Comparison of ENCODE assay signal across 8 cellular contexts in the genomic region with DNA sequence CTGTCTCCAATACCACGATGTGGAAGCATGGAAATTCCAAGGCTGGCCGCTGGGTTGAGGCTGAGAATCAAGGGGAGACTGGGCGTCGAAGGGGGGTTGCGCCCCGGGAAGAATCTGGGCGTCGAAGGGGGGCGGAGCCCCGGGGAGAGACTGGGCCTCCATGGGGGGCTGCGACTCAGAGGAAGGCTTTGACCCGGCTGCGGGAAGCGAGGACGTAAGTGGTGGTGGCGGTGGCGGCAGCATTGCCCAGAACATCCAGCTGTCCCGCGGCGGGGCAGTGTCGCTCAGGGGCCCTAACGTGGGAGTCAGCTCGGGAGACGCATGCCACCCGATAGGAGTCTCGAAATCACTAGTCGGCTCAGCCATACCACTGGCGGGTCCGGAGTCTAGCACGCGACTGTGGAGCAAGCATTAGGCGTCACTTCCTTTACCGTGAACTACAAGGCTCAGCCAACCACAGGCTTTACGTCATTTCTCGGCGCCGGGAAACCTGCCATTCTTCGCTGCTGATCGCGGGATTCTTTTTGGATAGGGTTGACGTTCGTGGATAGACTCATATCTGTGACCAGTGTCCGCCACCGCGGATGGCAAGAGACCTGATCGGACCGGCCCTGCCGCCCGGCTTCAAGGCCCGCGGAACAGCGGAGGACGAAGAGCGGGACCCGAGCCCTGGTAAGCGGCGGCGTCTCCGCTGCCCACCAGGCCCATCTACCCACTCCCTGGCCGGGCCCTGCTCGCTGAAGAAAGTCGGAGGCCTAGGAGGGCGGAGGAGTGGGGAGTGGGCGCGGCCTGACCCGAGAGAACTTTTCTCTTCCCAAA. TPM values are rescaled to one million over a fixed set of nuclear protein-coding genes. Genes with fewer than 3 reads are reported as not detected.
DNase-seq lines count a peak whose midpoint lies in the region; ATAC-seq and TF ChIP-seq lines count a peak whose summit lies in the region.

A gene with protein sequence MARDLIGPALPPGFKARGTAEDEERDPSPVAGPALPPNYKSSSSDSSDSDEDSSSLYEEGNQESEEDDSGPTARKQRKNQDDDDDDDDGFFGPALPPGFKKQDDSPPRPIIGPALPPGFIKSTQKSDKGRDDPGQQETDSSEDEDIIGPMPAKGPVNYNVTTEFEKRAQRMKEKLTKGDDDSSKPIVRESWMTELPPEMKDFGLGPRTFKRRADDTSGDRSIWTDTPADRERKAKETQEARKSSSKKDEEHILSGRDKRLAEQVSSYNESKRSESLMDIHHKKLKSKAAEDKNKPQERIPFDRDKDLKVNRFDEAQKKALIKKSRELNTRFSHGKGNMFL (plus strand): TSS at position 468 of the 819 bp plus-strand sequence. CDS start 117 bp downstream, at position 585.
A gene (minus strand): TSS at position 401 of the 819 bp plus-strand sequence. CDS start 35 bp downstream, at position 366.

- peak within 1 kb of the TSS; percentile 89 to 94 for H3K27ac ChIP-seq in coronary artery

- intact Hi-C loops in left colon (cut with DNase I, micrococcal nuclease), result no loop called here

- peak; percentile 96 for ATAC-seq in HG03439 (IDR thresholded peaks at IDR 0.05; ENCODE audit: unreplicated experiment)
- peak; percentile 99 for ATAC-seq in left colon

- DNase-seq in BE2C (peak; percentile 92), GM19238 (ENCODE audit: insufficient read length, low spot score) (peak; percentile 90), NCI-H524 (lab: John Stamatoyannopoulos, UW) (peak; percentile 74 to 84), coronary artery (ENCODE audit: low spot score) (peak; percentile 92), left colon (peak; percentile 92 to 96)
- DNase-seq in activated CD4-positive, alpha-beta T cell treated with anti-CD3 and anti-CD28 coated beads for 48 hours, result peak; percentile 96
- peak; percentile 82 to 84 for DNase-seq in stimulated activated CD4-positive, alpha-beta T cell treated with anti-CD3 and anti-CD28 coated beads, Interleukin-1b, Interleukin-23, amount 100 ng/mL, for 4 hours (ENCODE audit: low read depth in 2 of 2)

- H3K4me1 ChIP-seq in BE2C, result no peaks in the 10 kb centered on the region

- no peaks in the 10 kb centered on the region for H3K9me3 ChIP-seq in BE2C

- H3K27me3 ChIP-seq in BE2C, result no peaks in the 10 kb centered on the region

- H3K4me3 ChIP-seq in BE2C (ENCODE audit: low read depth, low read length), result peak within 1 kb of the TSS; percentile 99
- H3K4me3 ChIP-seq in coronary artery, result peak within 1 kb of the TSS; percentile 99

- TF ChIP-seq CTCF in BE2C (IDR thresholded peaks at IDR 0.05; ENCODE audit: low read depth, low read length), result no peak
- TF ChIP-seq CTCF in coronary artery (IDR thresholded peaks at IDR 0.05), result no peak

- peaks cover 11% of the 10 kb centered on the region for H3K36me3 ChIP-seq in BE2C

RNA-seq across cellular contexts. Expression of the first gene that starts in this region (rescaled TPM):
- 16.7 TPM for polyA plus RNA-seq in BE2C (2012; ENCODE audit: insufficient read depth, insufficient read length, low read depth)
- total RNA-seq in left colon, result 10 to 100 TPM; 15.7 to 17.2 TPM

RNA-seq across cellular contexts. Expression of the second gene that starts in this region (rescaled TPM):
- polyA plus RNA-seq in BE2C (2012; ENCODE audit: insufficient read depth, insufficient read length, low read depth), result 10.1 TPM
- total RNA-seq in left colon, result 1 to 10 TPM; 2.3 to 2.8 TPM

Comparison
In these comparisons a context has a peak if more than half of its experiments do, and no peak if none do; other contexts are left out.
1. Peak in every context shown above with its lines: DNase-seq, ATAC-seq, H3K4me3 ChIP-seq and H3K27ac ChIP-seq.